In genomic region chr17:41632482-41633105, GRCh38 we compare ENCODE assay signal across 18 cellular contexts. TPM values are rescaled to one million over a fixed set of nuclear protein-coding genes. Genes with fewer than 3 reads are reported as not detected.
A peak's percentile ranks its signal among the peaks of the same experiment; 100 is the strongest.
DNase-seq lines count a peak whose midpoint lies in the region; ATAC-seq, FAIRE-seq and TF ChIP-seq lines count a peak whose summit lies in the region.
"Had no signal": no experiment of that assay in that cellular context is flagged by ENCODE, and none has a peak within 500 bp of the region (broad histone marks: within the 10 kb centered on the region; RNA-seq: fewer than 3 reads in every experiment).

No MANE protein-coding gene starts in this region.

- H3K9me3 ChIP-seq in K562 (replicated peaks; ENCODE audit: control insufficient read depth, insufficient read depth, low read depth, low read length) = no peaks in the 10 kb centered on the region
- no peaks in the 10 kb centered on the region for H3K9me3 ChIP-seq in naive thymus-derived CD4-positive, alpha-beta T cell (ENCODE audit: control insufficient read depth in 2 of 3, low read length in 3 of 3)
- H3K9me3 ChIP-seq: BLaER1 treated with 17β-estradiol and CSF1 and Interleukin-3, amounts not matched to agents 10 nM and 100 nM had no signal

- H3K9me3 Mint-ChIP-seq in naive thymus-derived CD4-positive, alpha-beta T cell = no peaks in the 10 kb centered on the region

- H3K4me3 ChIP-seq in K562 = no peak overlapping the region
- no peak overlapping the region for H3K4me3 ChIP-seq in naive thymus-derived CD4-positive, alpha-beta T cell (ENCODE audit: low read length)
- H3K4me3 ChIP-seq: BLaER1 treated with 17β-estradiol and CSF1 and Interleukin-3, amounts not matched to agents 10 nM and 100 nM; GM23248 had no signal

- no peak overlapping the region for H2AFZ ChIP-seq in K562 (ENCODE audit: low read depth, low read length)
- H2AFZ ChIP-seq: GM23248 had no signal

- H3K9ac ChIP-seq in K562 (ENCODE audit: insufficient read depth in 1 of 2, low read depth in 2 of 2, low read length in 2 of 2) = no peak overlapping the region
- H3K9ac ChIP-seq: BLaER1 treated with 17β-estradiol and CSF1 and Interleukin-3, amounts not matched to agents 10 nM and 100 nM; GM23248 had no signal

- WGBS in K562 (ENCODE audit: insufficient coverage, low coverage, missing lambda C conversion rate) = 44% methylated on average over 5 of the region's 5 CpGs

- in situ Hi-C loops in K562 (cut with MboI) = no loop called here
- in situ Hi-C loops in GM13977 (cut with MboI; ENCODE audit: low pct_unique_long_range_greater_than_20kb, low sequenced_read_pairs, unreplicated experiment) = no loop called here

- H4K20me1 ChIP-seq in K562 (replicated peaks; ENCODE audit: control insufficient read depth, insufficient read depth, low read length) = peaks cover 5% of the 10 kb centered on the region; the same call in 1 of the 2 replicates
- H4K20me1 ChIP-seq: BLaER1 treated with 17β-estradiol and CSF1 and Interleukin-3, amounts not matched to agents 10 nM and 100 nM had no signal

- peak; percentile 91 for FAIRE-seq in GM12892 (lab: Jason Lieb, UNC)
- FAIRE-seq in K562 (lab: Jason Lieb, UNC) = peak; percentile 90
- FAIRE-seq: A204.1 had no signal

- no peak for TF ChIP-seq POLR2A in GM12892 (IDR thresholded peaks at IDR 0.05; ENCODE audit: low read depth, low read length)
- TF ChIP-seq POLR2A in K562 (conservative IDR thresholded peaks at IDR 0.05) = no peak

- TF ChIP-seq EP300 in K562 (IDR thresholded peaks at IDR 0.05; ENCODE audit: low read length) = no peak

- ATAC-seq in K562 = no peak
- ATAC-seq in naive thymus-derived CD4-positive, alpha-beta T cell = peak; percentile 13
- no peak for ATAC-seq in GM18907 (IDR thresholded peaks at IDR 0.05; ENCODE audit: unreplicated experiment)

- intact Hi-C loops in K562 (cut with micrococcal nuclease) = no loop called here
- intact Hi-C loops in naive thymus-derived CD4-positive, alpha-beta T cell (cut with micrococcal nuclease) = no loop called here

- no peaks in the 10 kb centered on the region for H3K9me1 ChIP-seq in K562 (ENCODE audit: control insufficient read depth, insufficient read depth, low read length)

- no peaks in the 10 kb centered on the region for H3K36me3 Mint-ChIP-seq in naive thymus-derived CD4-positive, alpha-beta T cell

- no peak overlapping the region for H3K27ac Mint-ChIP-seq in naive thymus-derived CD4-positive, alpha-beta T cell

- H3K36me3 ChIP-seq in K562 (ENCODE audit: control insufficient read depth, insufficient read depth, low read length) = no peaks in the 10 kb centered on the region
- no peaks in the 10 kb centered on the region for H3K36me3 ChIP-seq in naive thymus-derived CD4-positive, alpha-beta T cell (ENCODE audit: control insufficient read depth in 2 of 3, insufficient read depth in 3 of 3, low read length in 3 of 3)
- H3K36me3 ChIP-seq: BLaER1 treated with 17β-estradiol and CSF1 and Interleukin-3, amounts not matched to agents 10 nM and 100 nM had no signal

- DNase-seq in GM12892 (ENCODE audit: insufficient read length) (no peak), K562 (ENCODE audit: extremely low read depth in 1 of 4, low spot score in 3 of 4) (no peak), GM13977 (ENCODE audit: low spot score) (no peak), activated gamma-delta T cell treated with Interleukin-2 at 50 U/mL for 16 hours (no peak)
- no peak for DNase-seq in naive thymus-derived CD4-positive, alpha-beta T cell
- DNase-seq: GDM1; GM23248; NCI-H1048; NCI-H1436 treated with DMSO at 0.1 percent for 48 hours; NCI-H2029 treated with DMSO at 0.1 percent for 48 hours; NCI-H2171 treated with DMSO at 0.1 percent for 48 hours; NCI-H446 treated with DMSO at 0.1 percent for 48 hours; NK-92 treated with Interleukin-12 subunit alpha and Interleukin-12 subunit beta, amount 100 ng/mL, for 24 hours; SHP77 treated with DMSO at 0.1 percent for 48 hours had no signal

- peaks cover 3 to 31% of the 10 kb centered on the region in 2 experiments; a peak in 3 of 5 replicates for H3K4me1 ChIP-seq in K562 (replicated peaks in 1 of 2; ENCODE audit: control insufficient read depth in 2 of 2, insufficient read depth in 2 of 2, low read length in 2 of 2)
- no peaks in the 10 kb centered on the region for H3K4me1 ChIP-seq in naive thymus-derived CD4-positive, alpha-beta T cell (ENCODE audit: control insufficient read depth in 2 of 2, insufficient read depth in 2 of 2, low read length in 2 of 2)

- peaks cover 0 to under 1% (median 0%) of the 10 kb centered on the region in 5 donors for H3K27me3 Mint-ChIP-seq in naive thymus-derived CD4-positive, alpha-beta T cell

- no peak overlapping the region for H3K4me3 Mint-ChIP-seq in naive thymus-derived CD4-positive, alpha-beta T cell

- no TSS peak for BruUV-seq in K562 (replicated peaks; lab: Mats Ljungman, UMichigan)

- POLR2A ChIA-PET in K562 (lab: Yijun Ruan, JAX) = no interaction called here
- POLR2A ChIA-PET in naive thymus-derived CD4-positive, alpha-beta T cell (lab: Charles Lee) = no interaction called here

- TF ChIP-seq CTCF in K562 (IDR thresholded peaks at IDR 0.05 in 2 of 3, conservative IDR thresholded peaks at IDR 0.05 in 1 of 3; ENCODE audit: insufficient read depth in 2 of 3, low read depth in 1 of 3, low read length in 3 of 3) = no peak
- no peak for TF ChIP-seq CTCF in GM13977 (IDR thresholded peaks at IDR 0.05; ENCODE audit: extremely low read depth, insufficient read depth, missing control alignments)

- no peak for TF ChIP-seq RAD21 in K562 (CRISPR knock-in tag; conservative IDR thresholded peaks at IDR 0.05 in 1 of 2, IDR thresholded peaks at IDR 0.05 in 1 of 2)

- no peak overlapping the region; the same call in 2 of the 3 replicates for H3K27ac ChIP-seq in K562 (ENCODE audit: extremely low read depth, low read depth, low read length)
- H3K27ac ChIP-seq in naive thymus-derived CD4-positive, alpha-beta T cell (ENCODE audit: low read depth, low read length) = no peak overlapping the region
- H3K27ac ChIP-seq: BLaER1 treated with 17β-estradiol and CSF1 and Interleukin-3, amounts not matched to agents 10 nM and 100 nM; GM23248 had no signal

- H3K79me2 ChIP-seq in K562 (ENCODE audit: control insufficient read depth, insufficient read depth, low read length) = no peaks in the 10 kb centered on the region

- H3K4me2 ChIP-seq in K562 (ENCODE audit: insufficient read depth, low read length) = no peak overlapping the region
- H3K4me2 ChIP-seq: BLaER1 treated with 17β-estradiol and CSF1 and Interleukin-3, amounts not matched to agents 10 nM and 100 nM had no signal

- H3K4me1 Mint-ChIP-seq in naive thymus-derived CD4-positive, alpha-beta T cell = peaks cover 0 to 5% (median 0%) of the 10 kb centered on the region in 7 donors

- H3K27me3 ChIP-seq in K562 (ENCODE audit: control insufficient read depth in 2 of 2, insufficient read depth in 2 of 2, low read length in 2 of 2) = peaks cover 0 to 8% of the 10 kb centered on the region in 2 experiments; a peak in 2 of 5 replicates
- no peaks in the 10 kb centered on the region for H3K27me3 ChIP-seq in naive thymus-derived CD4-positive, alpha-beta T cell (ENCODE audit: control insufficient read depth in 2 of 2, insufficient read depth in 2 of 2, low read length in 2 of 2)
- H3K27me3 ChIP-seq: BLaER1 treated with 17β-estradiol and CSF1 and Interleukin-3, amounts not matched to agents 10 nM and 100 nM had no signal

- CTCF ChIA-PET in K562 (lab: Yijun Ruan, JAX; ENCODE audit: low intra/inter-chr PET ratio) = no interaction called here
- CTCF ChIA-PET in naive thymus-derived CD4-positive, alpha-beta T cell (lab: Charles Lee) = no interaction called here

RNA-seq across cellular contexts. Expression of gene KRT17, which starts 8.2 kb away (rescaled TPM):
- polyA plus RNA-seq in GM12892 (2012; ENCODE audit: missing spikeins) = 9.7 TPM
- not detected in 2 replicates for total RNA-seq in K562 (2011; cell fraction: chromatin; rRNA removed; ENCODE audit: low replicate concordance)
- not detected in 2 replicates for total RNA-seq in K562 (2011; cell fraction: nucleolus; rRNA removed)
- not detected in 2 replicates for total RNA-seq in K562 (2011; cell fraction: nucleoplasm; rRNA removed)
- total RNA-seq in K562 (2014; rRNA removed) = 0.23 TPM in 1 of 2 replicates, not detected in the other
- total RNA-seq in K562 (2014; rRNA removed; fragmentation: Illumina TruSeq; extraction: Trizol) = not detected in 2 replicates
- total RNA-seq in K562 (2015; rRNA removed; fragmentation: Illumina TruSeq; extraction: Trizol) = not detected in 2 replicates
- total RNA-seq in K562 (2021) = not detected in 2 replicates
- polyA plus RNA-seq in K562 (2011; rRNA removed) = 0.16 and 0.25 TPM in 2 replicates
- not detected in 2 replicates for polyA plus RNA-seq in K562 (2011; cell fraction: cytosol; rRNA removed)
- polyA plus RNA-seq in K562 (2011; cell fraction: nucleus; rRNA removed) = 0.18 TPM in 1 of 2 replicates, not detected in the other
- 0.44 TPM in 1 of 2 replicates, not detected in the other for polyA plus RNA-seq in K562 (2012)
- not detected in 2 replicates for polyA plus RNA-seq in K562 (2014; fragmentation: Illumina TruSeq; extraction: Trizol)
- polyA plus RNA-seq in K562 (2014; fragmentation: Nextera tagmentation; extraction: Ambion mirVana) = not detected
- polyA plus RNA-seq in K562 (2014; rRNA removed) = not detected in 2 replicates
- not detected in 2 replicates for polyA minus RNA-seq in K562 (2011; rRNA and poly(A)+ RNA removed)
- 10.2 and 35.5 TPM in 2 replicates for polyA minus RNA-seq in K562 (2011; cell fraction: cytosol; rRNA and poly(A)+ RNA removed)
- polyA minus RNA-seq in K562 (2011; cell fraction: nucleus; rRNA and poly(A)+ RNA removed) = 3.6 and 8.2 TPM in 2 replicates
- not detected for total RNA-seq in naive thymus-derived CD4-positive, alpha-beta T cell
- polyA plus RNA-seq in naive thymus-derived CD4-positive, alpha-beta T cell = not detected

RNA-seq across cellular contexts. Expression of gene KRT16, which starts 20.0 kb away (rescaled TPM):
- polyA plus RNA-seq in GM12892 (2012; ENCODE audit: missing spikeins) = not detected
- total RNA-seq in K562 (2011; cell fraction: chromatin; rRNA removed; ENCODE audit: low replicate concordance) = not detected in 2 replicates
- not detected in 2 replicates for total RNA-seq in K562 (2011; cell fraction: nucleolus; rRNA removed)
- total RNA-seq in K562 (2011; cell fraction: nucleoplasm; rRNA removed) = not detected in 2 replicates
- total RNA-seq in K562 (2014; rRNA removed) (not detected in 2 replicates), K562 (2014; rRNA removed; fragmentation: Illumina TruSeq; extraction: Trizol) (not detected in 2 replicates), K562 (2015; rRNA removed; fragmentation: Illumina TruSeq; extraction: Trizol) (not detected in 2 replicates), K562 (2021) (not detected in 2 replicates)
- polyA plus RNA-seq in K562 (2011; rRNA removed) (0.04 TPM in 1 of 2 replicates, not detected in the other), K562 (2014; fragmentation: Illumina TruSeq; extraction: Trizol) (not detected in 2 replicates), K562 (2014; fragmentation: Nextera tagmentation; extraction: Ambion mirVana) (not detected), K562 (2014; rRNA removed) (not detected in 2 replicates)
- not detected in 2 replicates for polyA plus RNA-seq in K562 (2011; cell fraction: cytosol; rRNA removed)
- polyA plus RNA-seq in K562 (2011; cell fraction: nucleus; rRNA removed) = not detected in 2 replicates
- not detected in 2 replicates for polyA plus RNA-seq in K562 (2012)
- not detected in 2 replicates for polyA minus RNA-seq in K562 (2011; rRNA and poly(A)+ RNA removed)
- not detected in 2 replicates for polyA minus RNA-seq in K562 (2011; cell fraction: cytosol; rRNA and poly(A)+ RNA removed)
- polyA minus RNA-seq in K562 (2011; cell fraction: nucleus; rRNA and poly(A)+ RNA removed) = not detected in 2 replicates
- not detected for total RNA-seq in naive thymus-derived CD4-positive, alpha-beta T cell
- polyA plus RNA-seq in naive thymus-derived CD4-positive, alpha-beta T cell = not detected
- total RNA-seq: OCI-LY7 had no signal

RNA-seq across cellular contexts. Expression of gene KRT14, which starts 45.9 kb away (rescaled TPM):
- not detected for polyA plus RNA-seq in GM12892 (2012; ENCODE audit: missing spikeins)
- total RNA-seq in K562 (2011; cell fraction: chromatin; rRNA removed; ENCODE audit: low replicate concordance) = not detected in 2 replicates
- total RNA-seq in K562 (2011; cell fraction: nucleolus; rRNA removed) = not detected in 2 replicates
- not detected in 2 replicates for total RNA-seq in K562 (2011; cell fraction: nucleoplasm; rRNA removed)
- total RNA-seq in K562 (2014; rRNA removed) (not detected in 2 replicates), K562 (2014; rRNA removed; fragmentation: Illumina TruSeq; extraction: Trizol) (not detected in 2 replicates), K562 (2015; rRNA removed; fragmentation: Illumina TruSeq; extraction: Trizol) (not detected in 2 replicates), K562 (2021) (not detected in 2 replicates)
- polyA plus RNA-seq in K562 (2011; rRNA removed) (0.08 and 0.22 TPM in 2 replicates), K562 (2014; fragmentation: Illumina TruSeq; extraction: Trizol) (not detected in 2 replicates), K562 (2014; fragmentation: Nextera tagmentation; extraction: Ambion mirVana) (not detected), K562 (2014; rRNA removed) (not detected in 2 replicates)
- polyA plus RNA-seq in K562 (2011; cell fraction: cytosol; rRNA removed) = 0.09 TPM in 1 of 2 replicates, not detected in the other
- polyA plus RNA-seq in K562 (2011; cell fraction: nucleus; rRNA removed) = not detected in 2 replicates
- polyA plus RNA-seq in K562 (2012) = not detected in 2 replicates
- not detected in 2 replicates for polyA minus RNA-seq in K562 (2011; rRNA and poly(A)+ RNA removed)
- not detected in 2 replicates for polyA minus RNA-seq in K562 (2011; cell fraction: cytosol; rRNA and poly(A)+ RNA removed)
- polyA minus RNA-seq in K562 (2011; cell fraction: nucleus; rRNA and poly(A)+ RNA removed) = not detected in 2 replicates
- total RNA-seq in naive thymus-derived CD4-positive, alpha-beta T cell = not detected
- not detected for polyA plus RNA-seq in naive thymus-derived CD4-positive, alpha-beta T cell
- total RNA-seq: GM23248 had no signal

RNA-seq across cellular contexts. Expression of gene EIF1, which starts 56.1 kb away (rescaled TPM):
- 660 TPM for polyA plus RNA-seq in GM12892 (2012; ENCODE audit: missing spikeins)
- total RNA-seq in K562 (2011; cell fraction: chromatin; rRNA removed; ENCODE audit: low replicate concordance) = 298 and 342 TPM in 2 replicates
- 197 and 220 TPM in 2 replicates for total RNA-seq in K562 (2011; cell fraction: nucleolus; rRNA removed)
- 315 and 402 TPM in 2 replicates for total RNA-seq in K562 (2011; cell fraction: nucleoplasm; rRNA removed)
- total RNA-seq in K562 (2014; rRNA removed) (81.3 and 85.7 TPM in 2 replicates), K562 (2014; rRNA removed; fragmentation: Illumina TruSeq; extraction: Trizol) (95.4 and 115 TPM in 2 replicates), K562 (2015; rRNA removed; fragmentation: Illumina TruSeq; extraction: Trizol) (67.0 and 77.8 TPM in 2 replicates), K562 (2021) (880 and 965 TPM in 2 replicates)
- polyA plus RNA-seq in K562 (2011; rRNA removed) (255 and 320 TPM in 2 replicates), K562 (2014; fragmentation: Illumina TruSeq; extraction: Trizol) (612 and 683 TPM in 2 replicates), K562 (2014; fragmentation: Nextera tagmentation; extraction: Ambion mirVana) (1,000 to 10,000 TPM; 1,018 to 1,204 TPM), K562 (2014; rRNA removed) (236 and 297 TPM in 2 replicates)
- 104 and 119 TPM in 2 replicates for polyA plus RNA-seq in K562 (2011; cell fraction: cytosol; rRNA removed)
- polyA plus RNA-seq in K562 (2011; cell fraction: nucleus; rRNA removed) = 247 and 265 TPM in 2 replicates
- polyA plus RNA-seq in K562 (2012) = 675 and 2,132 TPM in 2 replicates
- polyA minus RNA-seq in K562 (2011; rRNA and poly(A)+ RNA removed) = 97.5 and 123 TPM in 2 replicates
- 123 and 125 TPM in 2 replicates for polyA minus RNA-seq in K562 (2011; cell fraction: cytosol; rRNA and poly(A)+ RNA removed)
- polyA minus RNA-seq in K562 (2011; cell fraction: nucleus; rRNA and poly(A)+ RNA removed) = 139 and 151 TPM in 2 replicates
- total RNA-seq in naive thymus-derived CD4-positive, alpha-beta T cell = 1,000 to 10,000 TPM in 2 of 5 experiments, 100 to 1,000 TPM in 3; 710 to 2,222 (median 934) TPM
- 1,000 to 10,000 TPM in 1 of 2 donors, 100 to 1,000 TPM in 1; 774 to 1,284 TPM for polyA plus RNA-seq in naive thymus-derived CD4-positive, alpha-beta T cell
